Comparison of ENCODE assay signal across 19 cellular contexts in the genomic region with DNA sequence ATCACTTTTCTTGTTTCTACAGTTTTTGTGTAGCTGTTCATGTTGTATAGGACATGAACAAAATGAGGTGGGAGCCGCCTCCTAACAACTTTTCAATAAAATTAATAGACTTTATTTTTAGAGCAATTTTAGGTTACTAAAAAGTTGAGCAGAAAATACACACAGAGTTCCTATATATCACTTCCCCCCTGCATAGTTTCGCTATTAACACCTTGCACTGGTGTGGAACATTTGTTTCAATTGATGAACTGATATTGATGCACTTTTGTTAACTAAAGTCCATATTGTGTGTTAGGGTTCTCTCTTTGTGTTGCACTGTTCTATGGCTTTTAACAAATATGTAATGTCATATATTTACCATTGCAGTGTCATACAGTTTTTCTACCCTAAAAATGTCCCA. TPM values are rescaled to one million over a fixed set of nuclear protein-coding genes. Genes with fewer than 3 reads are reported as not detected.
DNase-seq lines count a peak whose midpoint lies in the region; ATAC-seq and TF ChIP-seq lines count a peak whose summit lies in the region.
"Had no signal": no experiment of that assay in that cellular context is flagged by ENCODE, and none has a peak within 500 bp of the region (broad histone marks: within the 10 kb centered on the region; RNA-seq: fewer than 3 reads in every experiment).

No MANE protein-coding gene starts in this region.

- DNase-seq in H9: no peak
- no peak for DNase-seq in MV-4-11 (lab: John Stamatoyannopoulos, UW)
- DNase-seq in AG20443 (ENCODE audit: low spot score): no peak
- no peak for DNase-seq in SHP77 treated with DMSO at 0.1 percent for 48 hours (lab: John Stamatoyannopoulos, UW)
- DNase-seq: 8988T; ACHN; AML-193; Caco-2; Calu3; CD4-positive, alpha-beta T cell; CD8-positive, alpha-beta T cell; DMS79 treated with DMSO at 0.1 percent for 48 hours; GF-D8 had no signal

- H2BK12ac ChIP-seq in H9 (ENCODE audit: insufficient read length, low read depth, low read length): no peak overlapping the region

- H2BK20ac ChIP-seq in H9 (ENCODE audit: low read depth, low read length, poor library complexity, severe bottlenecking): peak overlapping the region; percentile 60

- H3K36me3 ChIP-seq in OCI-LY3 (replicated peaks; ENCODE audit: low read depth, low read length): no peaks in the 10 kb centered on the region
- H3K36me3 ChIP-seq: BLaER1 treated with 17β-estradiol and CSF1 and Interleukin-3, amounts not matched to agents 10 nM and 100 nM had no signal

- H2BK15ac ChIP-seq in H9 (ENCODE audit: low read depth, low read length): no peak overlapping the region

- H3K4me1 Mint-ChIP-seq in H9: peaks cover 38 to 43% of the 10 kb centered on the region in 2 experiments
- H3K4me1 Mint-ChIP-seq: B cell had no signal

- H4K8ac ChIP-seq in H9 (replicated peaks; ENCODE audit: insufficient read length, low read depth, low read length): no peak overlapping the region

- H2AFZ ChIP-seq in H9 (ENCODE audit: low read length) (no peak overlapping the region), OCI-LY3 (ENCODE audit: low read depth, low read length) (no peak overlapping the region)

- H3K36me3 Mint-ChIP-seq in H9 (ENCODE audit: insufficient read depth in 1 of 3, low read depth in 3 of 3): no peaks in the 10 kb centered on the region
- H3K36me3 Mint-ChIP-seq: CD8-positive, alpha-beta T cell had no signal

- H3K4ac ChIP-seq in H9 (ENCODE audit: low read depth, low read length): no peak overlapping the region

- no peak overlapping the region for H4K5ac ChIP-seq in H9 (ENCODE audit: insufficient read length, low read depth, low read length)

- H3T11ph ChIP-seq in H9 (ENCODE audit: low read length): no peak overlapping the region

- no peaks in the 10 kb centered on the region for H3K27me3 ChIP-seq in H9 (ENCODE audit: insufficient read depth, low read length)
- no peaks in the 10 kb centered on the region for H3K27me3 ChIP-seq in OCI-LY3 (ENCODE audit: low read depth, low read length)
- H3K27me3 ChIP-seq: BLaER1 treated with 17β-estradiol and CSF1 and Interleukin-3, amounts not matched to agents 10 nM and 100 nM had no signal

- H3K23me2 ChIP-seq in H9 (ENCODE audit: insufficient read length, low read depth, low read length, poor library complexity, severe bottlenecking): no peaks in the 10 kb centered on the region

- no peak overlapping the region for H3K14ac ChIP-seq in H9 (ENCODE audit: insufficient read depth, low read length)

- no peaks in the 10 kb centered on the region for H3K79me1 ChIP-seq in H9 (ENCODE audit: insufficient read depth, low read depth, low read length, poor library complexity, severe bottlenecking)

- H3K9me3 ChIP-seq in H9 (ENCODE audit: control insufficient read depth, low read depth, low read length) (no peaks in the 10 kb centered on the region), OCI-LY3 (ENCODE audit: insufficient read depth, low read length) (no peaks in the 10 kb centered on the region)
- H3K9me3 ChIP-seq: BLaER1 treated with 17β-estradiol and CSF1 and Interleukin-3, amounts not matched to agents 10 nM and 100 nM; Caco-2 had no signal

- H3K27me3 Mint-ChIP-seq in H9 (ENCODE audit: low read depth): no peaks in the 10 kb centered on the region; the same call in 1 of the 2 replicates
- H3K27me3 Mint-ChIP-seq: B cell; CD4-positive, alpha-beta T cell had no signal

- H3K4me2 ChIP-seq in H9 (ENCODE audit: insufficient read depth, insufficient read length, low read length): no peak overlapping the region
- peak overlapping the region; percentile 52 for H3K4me2 ChIP-seq in OCI-LY3 (ENCODE audit: low read length)
- H3K4me2 ChIP-seq: BLaER1 treated with 17β-estradiol and CSF1 and Interleukin-3, amounts not matched to agents 10 nM and 100 nM had no signal

- H3K27ac ChIP-seq in H9 (ENCODE audit: insufficient read length, low read depth, low read length) (no peak overlapping the region), OCI-LY3 (ENCODE audit: low read length) (no peak overlapping the region)
- H3K27ac ChIP-seq: BLaER1 treated with 17β-estradiol and CSF1 and Interleukin-3, amounts not matched to agents 10 nM and 100 nM; C4-2B had no signal

- no peak overlapping the region for H4K91ac ChIP-seq in H9 (ENCODE audit: insufficient read length, low read depth, low read length)

- peak; percentile 75 for ATAC-seq in GM18868 (IDR thresholded peaks at IDR 0.05; ENCODE audit: unreplicated experiment)
- no peak for ATAC-seq in HG03442 (IDR thresholded peaks at IDR 0.05; ENCODE audit: unreplicated experiment)
- ATAC-seq: CD8-positive, alpha-beta T cell had no signal

- TF ChIP-seq CTCF in H9 (conservative IDR thresholded peaks at IDR 0.05): no peak
- TF ChIP-seq CTCF in OCI-LY3 (IDR thresholded peaks at IDR 0.05; ENCODE audit: low read depth, low read length): no peak

- no peak overlapping the region for H3K9ac ChIP-seq in H9 (ENCODE audit: extremely low read depth, insufficient read length, low read length)
- no peak overlapping the region for H3K9ac ChIP-seq in OCI-LY3 (ENCODE audit: low read length)
- H3K9ac ChIP-seq: BLaER1 treated with 17β-estradiol and CSF1 and Interleukin-3, amounts not matched to agents 10 nM and 100 nM had no signal

- H3K79me2 ChIP-seq in H9 (ENCODE audit: insufficient read depth, low read length) (no peaks in the 10 kb centered on the region), OCI-LY3 (ENCODE audit: low read length) (no peaks in the 10 kb centered on the region)

- WGBS in H9 (ENCODE audit: extremely low coverage, insufficient read length, low lambda C conversion rate): no CpG with 5 or more reads among the region's 2 CpGs

- no peak overlapping the region for H3K56ac ChIP-seq in H9 (ENCODE audit: insufficient read length, low read depth, low read length)

- H4K20me1 ChIP-seq in H9 (ENCODE audit: control insufficient read depth, insufficient read depth, insufficient read length): no peaks in the 10 kb centered on the region
- no peaks in the 10 kb centered on the region for H4K20me1 ChIP-seq in OCI-LY3 (ENCODE audit: insufficient read depth, low read length)
- H4K20me1 ChIP-seq: BLaER1 treated with 17β-estradiol and CSF1 and Interleukin-3, amounts not matched to agents 10 nM and 100 nM had no signal

- H2AK5ac ChIP-seq in H9 (ENCODE audit: insufficient read length, low read length): no peak overlapping the region

- H3K4me3 ChIP-seq in OCI-LY3 (ENCODE audit: low read length): peak overlapping the region; percentile 21; the same call in 1 of the 2 replicates
- H3K4me3 ChIP-seq: BLaER1 treated with 17β-estradiol and CSF1 and Interleukin-3, amounts not matched to agents 10 nM and 100 nM had no signal

- H3K4me1 ChIP-seq in H9 (ENCODE audit: insufficient read depth, low read length) (no peaks in the 10 kb centered on the region; the same call in 1 of the 2 replicates), OCI-LY3 (ENCODE audit: low read length) (peaks cover 20% of the 10 kb centered on the region)
- H3K4me1 ChIP-seq: Caco-2 had no signal

- no peak overlapping the region for H2BK120ac ChIP-seq in H9 (ENCODE audit: low read depth, low read length, poor library complexity, severe bottlenecking)

- no peak overlapping the region for H3K23ac ChIP-seq in H9 (ENCODE audit: insufficient read length, low read depth, low read length)

- H2BK5ac ChIP-seq in H9 (ENCODE audit: insufficient read length, low read length): no peak overlapping the region

- no peak overlapping the region for H3K4me3 Mint-ChIP-seq in H9
- H3K4me3 Mint-ChIP-seq: B cell; CD4-positive, alpha-beta T cell; CD8-positive, alpha-beta T cell had no signal

- no peaks in the 10 kb centered on the region for H3K9me3 Mint-ChIP-seq in H9
- H3K9me3 Mint-ChIP-seq: CD4-positive, alpha-beta T cell; CD8-positive, alpha-beta T cell had no signal

- no peak overlapping the region for H3K27ac Mint-ChIP-seq in H9
- H3K27ac Mint-ChIP-seq: B cell; CD4-positive, alpha-beta T cell; CD8-positive, alpha-beta T cell had no signal

- no peak overlapping the region for H3K18ac ChIP-seq in H9 (ENCODE audit: insufficient read length, low read depth, low read length)

RNA-seq across cellular contexts. Expression of a gene that starts 47.8 kb away (rescaled TPM):
- 21.0 and 21.7 TPM in 2 replicates for total RNA-seq in H9 (2021)
- total RNA-seq: B cell; CD4-positive, alpha-beta T cell; CD8-positive, alpha-beta T cell had no signal
